Comparison of ENCODE assay signal across 14 cellular contexts in the genomic region with DNA sequence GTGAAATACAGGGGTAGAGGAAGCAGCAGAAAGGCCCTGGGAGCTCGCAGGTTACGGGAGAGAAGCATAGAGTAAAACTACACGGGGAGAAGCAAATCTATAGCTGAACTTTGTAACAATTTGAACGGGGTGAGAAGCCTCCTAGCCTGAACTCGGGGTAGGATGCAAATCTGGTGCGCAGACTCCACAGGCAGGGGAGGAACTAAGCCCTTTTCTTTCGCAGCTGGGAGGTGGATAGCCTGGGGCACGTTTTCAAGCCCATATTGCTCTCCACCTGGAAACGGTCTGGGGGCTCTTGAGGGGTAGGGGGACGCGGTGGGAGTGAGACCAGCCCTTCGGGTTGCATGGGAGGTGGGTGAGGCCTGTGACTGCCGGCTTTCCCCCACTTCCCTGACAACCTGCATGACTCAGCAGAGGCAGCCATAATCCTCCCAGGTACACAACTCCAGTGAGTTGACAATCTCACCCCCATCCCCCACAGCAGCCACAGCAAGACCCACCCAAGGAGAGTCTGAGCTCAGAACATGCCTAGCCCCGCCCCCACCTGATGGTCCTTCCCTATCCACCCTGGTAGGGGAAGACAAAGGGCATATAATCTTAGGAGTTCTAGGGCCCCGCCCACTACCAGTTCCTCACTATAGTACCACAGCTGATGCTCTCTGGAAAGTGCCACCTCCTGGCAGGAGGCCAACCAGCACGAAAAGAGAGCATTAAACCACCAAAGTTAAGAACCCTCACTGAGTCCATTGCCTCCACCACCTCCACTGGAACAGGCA. TPM values are rescaled to one million over a fixed set of nuclear protein-coding genes. Genes with fewer than 3 reads are reported as not detected.
DNase-seq lines count a peak whose midpoint lies in the region; ATAC-seq lines count a peak whose summit lies in the region.
"Had no signal": no experiment of that assay in that cellular context is flagged by ENCODE, and none has a peak within 500 bp of the region (broad histone marks: within the 10 kb centered on the region; RNA-seq: fewer than 3 reads in every experiment).

No MANE protein-coding gene starts in this region.

- no peak overlapping the region for H3K4me3 Mint-ChIP-seq in natural killer cell treated with Interleukin-12 subunit alpha and Interleukin-12 subunit beta and Interleukin-15 and Interleukin-18, amount 100 ng/mL, for 72 hours
- H3K4me3 Mint-ChIP-seq: activated naive CD8-positive, alpha-beta T cell; CD4-positive, alpha-beta memory T cell had no signal

- no peaks in the 10 kb centered on the region for H3K4me1 Mint-ChIP-seq in natural killer cell treated with Interleukin-12 subunit alpha and Interleukin-12 subunit beta and Interleukin-15 and Interleukin-18, amount 100 ng/mL, for 72 hours (ENCODE audit: low read depth in 2 of 2)

- no peaks in the 10 kb centered on the region for H3K9me3 Mint-ChIP-seq in natural killer cell treated with Interleukin-12 subunit alpha and Interleukin-12 subunit beta and Interleukin-15 and Interleukin-18, amount 100 ng/mL, for 72 hours

- no peak for ATAC-seq in natural killer cell treated with Interleukin-12 subunit alpha and Interleukin-12 subunit beta and Interleukin-15 and Interleukin-18, amount 100 ng/mL, for 72 hours
- ATAC-seq in HG03460 (IDR thresholded peaks at IDR 0.05; ENCODE audit: unreplicated experiment): no peak

- peak; percentile 2 for DNase-seq in Caki2 (ENCODE audit: low read depth)
- peak; percentile 16 for DNase-seq in H4 (ENCODE audit: low spot score)
- DNase-seq in SK-MEL-5 (ENCODE audit: low read depth, low spot score): peak; percentile 10
- DNase-seq in left kidney (ENCODE audit: low read depth, low spot score): peak; percentile 33
- DNase-seq in pons (ENCODE audit: low spot score): no peak
- DNase-seq in natural killer cell treated with Interleukin-12 subunit alpha and Interleukin-12 subunit beta and Interleukin-15 and Interleukin-18, amount 100 ng/mL, for 72 hours (ENCODE audit: low spot score): no peak
- DNase-seq: CD4-positive, alpha-beta memory T cell; cerebellar nuclear complex; esophagus squamous epithelium; GM23248; NCI-H1105 had no signal

- no peaks in the 10 kb centered on the region for H3K36me3 Mint-ChIP-seq in natural killer cell treated with Interleukin-12 subunit alpha and Interleukin-12 subunit beta and Interleukin-15 and Interleukin-18, amount 100 ng/mL, for 72 hours
- H3K36me3 Mint-ChIP-seq: activated naive CD8-positive, alpha-beta T cell; CD4-positive, alpha-beta memory T cell had no signal

- in situ Hi-C loops in Caki2 (cut with HindIII; ENCODE audit: low pct_unique_long_range_greater_than_20kb, low sequenced_read_pairs) (no loop called here), SK-MEL-5 (cut with HindIII; ENCODE audit: low pct_unique_long_range_greater_than_20kb, low sequenced_read_pairs) (no loop called here)

- peaks cover 19 to 32% of the 10 kb centered on the region in 2 donors for H3K27me3 Mint-ChIP-seq in natural killer cell treated with Interleukin-12 subunit alpha and Interleukin-12 subunit beta and Interleukin-15 and Interleukin-18, amount 100 ng/mL, for 72 hours
- H3K27me3 Mint-ChIP-seq: CD4-positive, alpha-beta memory T cell had no signal

- no peak overlapping the region for H3K27ac Mint-ChIP-seq in natural killer cell treated with Interleukin-12 subunit alpha and Interleukin-12 subunit beta and Interleukin-15 and Interleukin-18, amount 100 ng/mL, for 72 hours
- H3K27ac Mint-ChIP-seq: activated naive CD8-positive, alpha-beta T cell; CD4-positive, alpha-beta memory T cell had no signal

RNA-seq across cellular contexts. Expression of gene SOWAHB, which starts 29.9 kb away (rescaled TPM):
- not detected in 2 replicates for total RNA-seq in Caki2 (2014; rRNA removed; shearing (Covaris generic); ENCODE audit: low replicate concordance)
- total RNA-seq in H4 (2014; rRNA removed; shearing (Covaris generic)): 0.04 TPM in 1 of 2 replicates, not detected in the other
- not detected in 2 replicates for total RNA-seq in SK-MEL-5 (2014; rRNA removed; shearing (Covaris generic))
- not detected in 2 replicates for polyA plus RNA-seq in SK-MEL-5 (2015; cell fraction: cytosol; rRNA removed)
- polyA plus RNA-seq in SK-MEL-5 (2015; cell fraction: nucleus; rRNA removed): not detected in 2 replicates
- not detected for total RNA-seq in natural killer cell treated with Interleukin-12 subunit alpha and Interleukin-12 subunit beta and Interleukin-15 and Interleukin-18, amount 100 ng/mL, for 72 hours
- total RNA-seq: CD4-positive, alpha-beta memory T cell; GM23248; T-helper 1 cell treated with Interleukin-12 subunit alpha and Interleukin-12 subunit beta and Interleukin-4 antibody, amounts not matched to agents 30 ng/mL and 1 ng/mL, for 36 hours had no signal
- polyA plus RNA-seq: CD4-positive, alpha-beta memory T cell; GM23248 had no signal

Comparison
In these comparisons a context has a peak if more than half of its experiments do, and no peak if none do; other contexts are left out.
1. DNase-seq: peak in Caki2 (single experiment), H4 (single experiment), SK-MEL-5 (single experiment) and left kidney (single experiment); none in pons (single experiment) and natural killer cell treated with Interleukin-12 subunit alpha and Interleukin-12 subunit beta and Interleukin-15 and Interleukin-18, amount 100 ng/mL, for 72 hours (single experiment).